10 cellular contexts compared by ENCODE assay signal in genomic region chr17:15384142-15384803, GRCh38. TPM values are rescaled to one million over a fixed set of nuclear protein-coding genes. Genes with fewer than 3 reads are reported as not detected.
DNase-seq lines count a peak whose midpoint lies in the region; ATAC-seq and TF ChIP-seq lines count a peak whose summit lies in the region.
"Had no signal": no experiment of that assay in that cellular context is flagged by ENCODE, and none has a peak within 500 bp of the region (broad histone marks: within the 10 kb centered on the region; RNA-seq: fewer than 3 reads in every experiment).

No MANE protein-coding gene starts in this region.

- H4K20me1 ChIP-seq in hepatocyte (ENCODE audit: insufficient read depth, poor library complexity, severe bottlenecking), result no peaks in the 10 kb centered on the region

- H3K9me3 ChIP-seq in hepatocyte (ENCODE audit: low read depth), result no peaks in the 10 kb centered on the region
- no peaks in the 10 kb centered on the region for H3K9me3 ChIP-seq in sigmoid colon
- H3K9me3 ChIP-seq: Caco-2 had no signal

- peak overlapping the region; percentile 43 for H3K4me2 ChIP-seq in hepatocyte

- no peaks in the 10 kb centered on the region for H3K79me2 ChIP-seq in hepatocyte

- H3K4me1 Mint-ChIP-seq in brain, result peaks cover 11% of the 10 kb centered on the region

- no peaks in the 10 kb centered on the region for H3K9me2 ChIP-seq in hepatocyte (replicated peaks; ENCODE audit: insufficient read depth)

- H3K4me1 ChIP-seq in hepatocyte (ENCODE audit: insufficient read depth) (peaks cover 15% of the 10 kb centered on the region), sigmoid colon (peaks cover 0 to 29% (median 18%) of the 10 kb centered on the region in 4 donors)
- H3K4me1 ChIP-seq: Caco-2 had no signal

- H3K27me3 ChIP-seq in hepatocyte (no peaks in the 10 kb centered on the region), sigmoid colon (no peaks in the 10 kb centered on the region)

- H3K9me3 Mint-ChIP-seq in brain, result peaks cover 0 to 3% (median 3%) of the 10 kb centered on the region in 5 experiments

- no peak for TF ChIP-seq EP300 in sigmoid colon (IDR thresholded peaks at IDR 0.05)

- intact Hi-C loops in sigmoid colon (cut with DNase I), result no loop called here

- H3K27ac Mint-ChIP-seq in brain, result peak overlapping the region in 2 of 5 experiments; percentile 2 to 39

- peak overlapping the region in 3 of 5 experiments; percentile 4 to 47 (median 45) for H3K4me3 Mint-ChIP-seq in brain

- no peaks in the 10 kb centered on the region for H3K36me3 Mint-ChIP-seq in brain

- H3K27me3 Mint-ChIP-seq in brain, result peaks cover 4% of the 10 kb centered on the region

- peak; percentile 15 for DNase-seq in Daoy (ENCODE audit: low read depth)
- DNase-seq in hepatocyte (ENCODE audit: low spot score), result no peak
- peak; percentile 83 for DNase-seq in sigmoid colon
- DNase-seq in NCI-H1105 treated with DMSO at 0.1 percent for 48 hours (lab: John Stamatoyannopoulos, UW), result no peak
- DNase-seq in DMS79 treated with DMSO at 0.1 percent for 48 hours (lab: John Stamatoyannopoulos, UW), result no peak
- DNase-seq: activated CD4-positive, alpha-beta T cell treated with anti-CD3 and anti-CD28 coated beads for 4 hours; Caco-2 had no signal

- H3K36me3 ChIP-seq in hepatocyte (replicated peaks; ENCODE audit: insufficient read depth, low read depth) (no peaks in the 10 kb centered on the region), sigmoid colon (no peaks in the 10 kb centered on the region)

- TF ChIP-seq CTCF in brain (conservative IDR thresholded peaks at IDR 0.05), result no peak
- TF ChIP-seq CTCF in hepatocyte (IDR thresholded peaks at IDR 0.05; ENCODE audit: poor library complexity), result no peak
- no peak for TF ChIP-seq CTCF in sigmoid colon (IDR thresholded peaks at IDR 0.05)

- WGBS in hepatocyte (ENCODE audit: low lambda C conversion rate, missing lambda C conversion rate), result 69% methylated on average over 10 of the region's 10 CpGs
- WGBS in sigmoid colon, 2 donors, result 66 to 76% methylated on average over 10 of the region's 10 CpGs

- H3K27ac ChIP-seq in hepatocyte (peak overlapping the region; percentile 28), sigmoid colon (peak overlapping the region; percentile 42 to 64 (median 48))

- ATAC-seq in HG03460 (IDR thresholded peaks at IDR 0.05; ENCODE audit: unreplicated experiment), result no peak
- ATAC-seq in HG02870 (IDR thresholded peaks at IDR 0.05; ENCODE audit: unreplicated experiment), result no peak

- H3K4me3 ChIP-seq in hepatocyte (no peak overlapping the region), sigmoid colon (peak overlapping the region in 2 of 4 donors; percentile 6 to 21)

- no peak for TF ChIP-seq POLR2A in sigmoid colon (IDR thresholded peaks at IDR 0.05)

- no peak overlapping the region for H2AFZ ChIP-seq in hepatocyte

RNA-seq across cellular contexts. Expression of gene TEKT3, which starts 42.9 kb away (rescaled TPM):
- total RNA-seq in Daoy (2014; rRNA removed; shearing (Covaris generic)), result not detected in 2 replicates
- polyA plus RNA-seq in brain (ENCODE audit: insufficient read depth, low read depth, low replicate concordance) (not detected), hepatocyte (0.41 and 0.45 TPM in 2 replicates), sigmoid colon (under 1 TPM in 1 of 3 donors, not detected in 2; 0.26 TPM)
- total RNA-seq in hepatocyte (1.9 TPM in 1 of 2 replicates, not detected in the other), sigmoid colon (1 to 10 TPM in 1 of 4 donors, not detected in 3; 1.8 TPM)

Comparison
In these comparisons a context has a peak if more than half of its experiments do, and no peak if none do; other contexts are left out.
1. DNase-seq: peak in Daoy (single experiment) and sigmoid colon (single experiment); none in hepatocyte (single experiment), NCI-H1105 treated with DMSO at 0.1 percent for 48 hours (single experiment) and DMS79 treated with DMSO at 0.1 percent for 48 hours (single experiment).